In the genomic region with DNA sequence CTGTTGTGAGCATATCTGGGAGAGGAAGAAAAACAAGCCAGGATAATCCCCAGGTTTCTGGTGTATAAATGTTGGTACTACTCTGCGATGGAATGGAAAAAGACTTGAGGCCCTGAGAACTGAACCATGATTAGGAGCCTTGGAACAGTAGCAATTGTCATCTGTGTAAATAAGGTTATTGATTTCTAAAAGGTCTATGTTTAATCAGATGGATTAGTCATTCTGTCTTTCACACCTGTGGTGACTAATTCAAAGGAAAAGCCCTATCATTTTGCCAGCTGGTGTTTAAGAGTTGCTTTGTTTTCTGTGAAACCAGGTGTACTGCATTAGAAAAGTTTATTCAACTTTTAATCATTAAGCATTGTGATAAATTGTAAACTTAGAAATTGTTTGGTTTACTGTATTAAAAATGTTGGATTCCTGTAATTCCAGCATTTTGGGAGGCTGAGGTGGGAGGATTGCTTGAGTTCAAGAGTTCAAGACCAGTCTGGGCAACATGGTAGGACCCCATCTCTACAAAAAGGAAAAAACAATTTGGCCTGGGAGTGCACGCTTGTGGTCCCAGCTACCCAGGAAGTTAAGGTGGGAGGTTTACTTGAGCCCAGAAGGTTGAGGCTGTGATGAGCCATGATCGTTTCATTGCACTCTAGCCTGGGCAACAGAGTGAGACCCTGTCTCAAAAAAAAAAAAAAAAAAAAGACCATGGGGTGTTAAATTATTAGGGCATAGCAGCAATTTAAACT, we compare ENCODE assay signal across 9 cellular contexts. TPM values are rescaled to one million over a fixed set of nuclear protein-coding genes. Genes with fewer than 3 reads are reported as not detected.
A peak's percentile ranks its signal among the peaks of the same experiment; 100 is the strongest.
DNase-seq lines count a peak whose midpoint lies in the region; ATAC-seq and TF ChIP-seq lines count a peak whose summit lies in the region.
"Had no signal": no experiment of that assay in that cellular context is flagged by ENCODE, and none has a peak within 500 bp of the region (broad histone marks: within the 10 kb centered on the region; RNA-seq: fewer than 3 reads in every experiment).

No MANE protein-coding gene starts in this region.

- H3K27me3 Mint-ChIP-seq in CD8-positive, alpha-beta T cell (ENCODE audit: low read depth) = no peaks in the 10 kb centered on the region
- H3K27me3 Mint-ChIP-seq in osteocyte (ENCODE audit: unreplicated experiment) = no peaks in the 10 kb centered on the region

- H3K4me2 ChIP-seq in MM.1S (ENCODE audit: low read depth, low read length) (peak overlapping the region; percentile 7; the same call in 1 of the 2 replicates), mammary epithelial cell (ENCODE audit: insufficient read depth, low read depth, low read length) (peak overlapping the region; percentile 46)

- no peak for TF ChIP-seq CTCF in CD8-positive, alpha-beta T cell (IDR thresholded peaks at IDR 0.05)
- TF ChIP-seq CTCF in MM.1S (IDR thresholded peaks at IDR 0.05; ENCODE audit: low read length) = no peak
- no peak for TF ChIP-seq CTCF in mammary epithelial cell (conservative IDR thresholded peaks at IDR 0.05 in 1 of 2, IDR thresholded peaks at IDR 0.05 in 1 of 2; ENCODE audit: extremely low read depth in 1 of 2, insufficient read depth in 1 of 2, low read depth in 1 of 2, low read length in 2 of 2)
- TF ChIP-seq CTCF in osteocyte (IDR thresholded peaks at IDR 0.05) = no peak
- no peak for TF ChIP-seq CTCF in colonic mucosa (IDR thresholded peaks at IDR 0.05)

- WGBS in mammary epithelial cell (ENCODE audit: low coverage, missing lambda C conversion rate) = 67% methylated on average over 3 of the region's 3 CpGs

- no peaks in the 10 kb centered on the region for H3K9me3 Mint-ChIP-seq in CD8-positive, alpha-beta T cell
- H3K9me3 Mint-ChIP-seq in osteocyte (ENCODE audit: unreplicated experiment) = no peaks in the 10 kb centered on the region

- H2AFZ ChIP-seq in MM.1S (ENCODE audit: low read length) = no peak overlapping the region
- no peak overlapping the region for H2AFZ ChIP-seq in mammary epithelial cell (ENCODE audit: low read depth, low read length)

- H3K9ac ChIP-seq in MM.1S (ENCODE audit: low read length) = no peak overlapping the region
- no peak overlapping the region for H3K9ac ChIP-seq in mammary epithelial cell (ENCODE audit: insufficient read depth, low read length)
- no peak overlapping the region for H3K9ac ChIP-seq in colonic mucosa (ENCODE audit: low read depth in 2 of 2, low read length in 2 of 2)

- DNase-seq in CD8-positive, alpha-beta T cell = no peak
- DNase-seq in MM.1S (no peak), mammary epithelial cell (peak; percentile 51), osteocyte (ENCODE audit: extremely low spot score, unreplicated experiment) (no peak), GM03348 (ENCODE audit: low spot score) (no peak), colonic mucosa (no peak), HT-29 (ENCODE audit: low spot score) (no peak)
- DNase-seq: stimulated activated CD8-positive, alpha-beta memory T cell treated with anti-CD3 and anti-CD28 coated beads, Interleukin-4, amount 100 ng/mL, for 48 hours had no signal

- H3K27ac Mint-ChIP-seq in CD8-positive, alpha-beta T cell = peak overlapping the region; percentile 49
- peak overlapping the region; percentile 93 for H3K27ac Mint-ChIP-seq in osteocyte (ENCODE audit: unreplicated experiment)

- in situ Hi-C loops in mammary epithelial cell (cut with MboI; ENCODE audit: low sequenced_read_pairs in 2 of 2) = loop anchor here in 1 of 2 donors (25.0 kb wide), 2 partner anchors 258 to 383 kb away; no protein-coding TSS in a partner anchor

- H3K36me3 Mint-ChIP-seq in CD8-positive, alpha-beta T cell = peaks cover 56% of the 10 kb centered on the region
- H3K36me3 Mint-ChIP-seq in osteocyte (ENCODE audit: unreplicated experiment) = peaks cover 35% of the 10 kb centered on the region

- dilution Hi-C loops in mammary epithelial cell (cut with HindIII; ENCODE audit: low sequenced_read_pairs) = no loop called here

- H3K79me2 ChIP-seq in MM.1S (ENCODE audit: low read length) (peaks cover 15% of the 10 kb centered on the region; the same call in 1 of the 2 replicates), mammary epithelial cell (ENCODE audit: insufficient read depth, low read length) (peaks cover 2% of the 10 kb centered on the region)

- no peaks in the 10 kb centered on the region for H3K4me1 ChIP-seq in CD8-positive, alpha-beta T cell (ENCODE audit: insufficient read depth, low read length)
- peaks cover 66% of the 10 kb centered on the region for H3K4me1 ChIP-seq in MM.1S (ENCODE audit: low read length)
- peaks cover 27% of the 10 kb centered on the region for H3K4me1 ChIP-seq in mammary epithelial cell (ENCODE audit: insufficient read depth, low read length)
- no peaks in the 10 kb centered on the region for H3K4me1 ChIP-seq in colonic mucosa

- no peaks in the 10 kb centered on the region for H3K9me2 ChIP-seq in MM.1S (replicated peaks; ENCODE audit: insufficient read depth, low read length)

- POLR2A ChIA-PET in CD8-positive, alpha-beta T cell (lab: Charles Lee) = no interaction called here

- no TSS peak for BruUV-seq in mammary epithelial cell (replicated peaks; lab: Mats Ljungman, UMichigan)

- H3K4me3 Mint-ChIP-seq in CD8-positive, alpha-beta T cell = no peak overlapping the region
- no peak overlapping the region for H3K4me3 Mint-ChIP-seq in osteocyte (ENCODE audit: unreplicated experiment)

- no peak overlapping the region for H3K27ac ChIP-seq in CD8-positive, alpha-beta T cell (ENCODE audit: low read depth, low read length)
- H3K27ac ChIP-seq in MM.1S (ENCODE audit: low read length) = peak overlapping the region; percentile 28; the same call in 1 of the 2 replicates
- H3K27ac ChIP-seq in mammary epithelial cell (ENCODE audit: insufficient read depth, low read depth, low read length) = peak overlapping the region; percentile 43
- no peak overlapping the region for H3K27ac ChIP-seq in colonic mucosa

- ATAC-seq in CD8-positive, alpha-beta T cell = no peak
- no peak for ATAC-seq in GM19328 (IDR thresholded peaks at IDR 0.05; ENCODE audit: unreplicated experiment)

- peaks cover 13% of the 10 kb centered on the region for H3K36me3 ChIP-seq in CD8-positive, alpha-beta T cell (ENCODE audit: insufficient read depth, low read length)
- H3K36me3 ChIP-seq in MM.1S (replicated peaks; ENCODE audit: insufficient read depth, low read length) = no peaks in the 10 kb centered on the region
- peaks cover 21% of the 10 kb centered on the region for H3K36me3 ChIP-seq in mammary epithelial cell (ENCODE audit: insufficient read depth, low read length)
- peaks cover 9% of the 10 kb centered on the region for H3K36me3 ChIP-seq in colonic mucosa

- peaks cover 64% of the 10 kb centered on the region for H3F3A ChIP-seq in MM.1S (ENCODE audit: insufficient read depth, low read length)

- no peaks in the 10 kb centered on the region for H3K9me3 ChIP-seq in CD8-positive, alpha-beta T cell (ENCODE audit: low read length)
- H3K9me3 ChIP-seq in MM.1S (replicated peaks; ENCODE audit: insufficient read depth, low read length) (no peaks in the 10 kb centered on the region), mammary epithelial cell (replicated peaks; ENCODE audit: insufficient read depth, low read length) (no peaks in the 10 kb centered on the region), colonic mucosa (no peaks in the 10 kb centered on the region)

- intact Hi-C loops in CD8-positive, alpha-beta T cell (cut with DNase I, micrococcal nuclease) = no loop called here
- intact Hi-C loops in mammary epithelial cell (cut with micrococcal nuclease) (loop anchor here (1.0 kb wide), 1 partner anchor 29 kb away; a partner anchor contains a TSS), colonic mucosa (cut with DNase I) (no loop called here)

- CTCF ChIA-PET in CD8-positive, alpha-beta T cell (lab: Charles Lee) = no interaction called here
- CTCF ChIA-PET in mammary epithelial cell (lab: Charles Lee; ENCODE audit: low non-redundant PET) = no interaction called here

- no peak overlapping the region for H3K4me3 ChIP-seq in CD8-positive, alpha-beta T cell (ENCODE audit: low read depth, low read length)
- H3K4me3 ChIP-seq in MM.1S (ENCODE audit: low read length) (no peak overlapping the region), mammary epithelial cell (replicated peaks in 1 of 3; ENCODE audit: insufficient read depth in 1 of 3, low read depth in 2 of 3, low read length in 3 of 3) (no peak overlapping the region), colonic mucosa (no peak overlapping the region)

- H4K20me1 ChIP-seq in MM.1S (ENCODE audit: insufficient read depth, low read length) = no peaks in the 10 kb centered on the region
- H4K20me1 ChIP-seq in mammary epithelial cell (ENCODE audit: insufficient read depth, low read length) = no peaks in the 10 kb centered on the region

- H3K27me3 ChIP-seq in CD8-positive, alpha-beta T cell (ENCODE audit: insufficient read depth, low read length) = no peaks in the 10 kb centered on the region
- no peaks in the 10 kb centered on the region for H3K27me3 ChIP-seq in MM.1S (replicated peaks; ENCODE audit: insufficient read depth, low read length)
- H3K27me3 ChIP-seq in mammary epithelial cell (ENCODE audit: insufficient read depth, low read length) = no peaks in the 10 kb centered on the region
- no peaks in the 10 kb centered on the region for H3K27me3 ChIP-seq in colonic mucosa

- peaks cover 2% of the 10 kb centered on the region for H3K4me1 Mint-ChIP-seq in CD8-positive, alpha-beta T cell (ENCODE audit: low read depth)
- H3K4me1 Mint-ChIP-seq in osteocyte (ENCODE audit: unreplicated experiment) = peaks cover 44% of the 10 kb centered on the region

RNA-seq across cellular contexts. Expression of a gene that starts 29.0 kb away (rescaled TPM):
- total RNA-seq in CD8-positive, alpha-beta T cell = 100 to 1,000 TPM; 170 to 173 TPM
- 100 to 1,000 TPM; 333 to 454 TPM for total RNA-seq in mammary epithelial cell
- 187 TPM for polyA plus RNA-seq in mammary epithelial cell
- 664 TPM for polyA minus RNA-seq in mammary epithelial cell
- total RNA-seq in osteocyte = 301 and 304 TPM in 2 replicates
- total RNA-seq in colonic mucosa = 100 to 1,000 TPM; 247 to 356 TPM
- total RNA-seq in HT-29 (2014; rRNA removed; shearing (Covaris generic)) = 219 and 232 TPM in 2 replicates

Comparison
In these comparisons a context has a peak if more than half of its experiments do, and no peak if none do; other contexts are left out.
1. H3K27ac ChIP-seq: peak in MM.1S (single experiment) and mammary epithelial cell (single experiment); none in CD8-positive, alpha-beta T cell (single experiment) and colonic mucosa (single experiment).